8 cellular contexts compared by ENCODE assay signal in genomic region chr2:120735750-120736170, GRCh38. TPM values are rescaled to one million over a fixed set of nuclear protein-coding genes. Genes with fewer than 3 reads are reported as not detected.
DNase-seq lines count a peak whose midpoint lies in the region; ATAC-seq, FAIRE-seq and TF ChIP-seq lines count a peak whose summit lies in the region.

GLI2 (plus strand) TSS chr2:120735868; CDS start chr2:120797321, 61,453 bp downstream.

- no peak within 1 kb of the TSS for H3K4me2 ChIP-seq in OCI-LY7 (ENCODE audit: low read length)

- no peak within 1 kb of the TSS for H2AFZ ChIP-seq in OCI-LY7 (ENCODE audit: low read length)

- H3K79me2 ChIP-seq in OCI-LY7 (ENCODE audit: insufficient read depth, low read depth, low read length), result no peaks in the 10 kb centered on the region

- H3K36me3 ChIP-seq in OCI-LY7 (ENCODE audit: insufficient read depth, low read length) (no peaks in the 10 kb centered on the region), brain microvascular endothelial cell (replicated peaks) (no peaks in the 10 kb centered on the region), small intestine (ENCODE audit: control insufficient read depth in 2 of 2, insufficient read depth in 2 of 2, low read length in 2 of 2) (no peaks in the 10 kb centered on the region)

- no peaks in the 10 kb centered on the region for H3K4me1 ChIP-seq in OCI-LY7 (ENCODE audit: insufficient read depth, low read length, poor library complexity, severe bottlenecking)
- H3K4me1 ChIP-seq in small intestine (ENCODE audit: control insufficient read depth in 2 of 2, insufficient read depth in 1 of 2, low read depth in 1 of 2, low read length in 1 of 2), result no peaks in the 10 kb centered on the region

- H3K27me3 ChIP-seq in brain microvascular endothelial cell (replicated peaks), result no peaks in the 10 kb centered on the region
- peaks cover 13 to 17% of the 10 kb centered on the region in 2 donors for H3K27me3 ChIP-seq in small intestine (ENCODE audit: control insufficient read depth in 2 of 2, insufficient read depth in 2 of 2, low read length in 2 of 2)

- peak; percentile 64 for ATAC-seq in HG02759 (IDR thresholded peaks at IDR 0.05; ENCODE audit: unreplicated experiment)
- no peak for ATAC-seq in GM18511 (IDR thresholded peaks at IDR 0.05; ENCODE audit: unreplicated experiment)
- no peak for ATAC-seq in HG03045 (IDR thresholded peaks at IDR 0.05; ENCODE audit: unreplicated experiment)

- TF ChIP-seq CTCF in OCI-LY7 (conservative IDR thresholded peaks at IDR 0.05; ENCODE audit: low read length) (peak; percentile 39), brain microvascular endothelial cell (IDR thresholded peaks at IDR 0.05; ENCODE audit: low read depth, low read length, missing control alignments) (peak; percentile 60)

- DNase-seq in DMS79 (lab: John Stamatoyannopoulos, UW) (peak; percentile 53), OCI-LY7 (ENCODE audit: low spot score) (no peak), brain microvascular endothelial cell (peak; percentile 78), iPS-NIHi11 (ENCODE audit: low spot score) (peak; percentile 89), small intestine (peak; percentile 23)

- in situ Hi-C loops in brain microvascular endothelial cell (cut with HindIII; ENCODE audit: low pct_ligation_motif_present, low sequenced_read_pairs), result loop anchor here (10.0 kb wide), 1 partner anchor 49 kb away; no protein-coding TSS in a partner anchor

- no peaks in the 10 kb centered on the region for H3K9me2 ChIP-seq in OCI-LY7 (ENCODE audit: insufficient read depth, low read length)

- H3K9me3 ChIP-seq in OCI-LY7 (ENCODE audit: low read length), result no peaks in the 10 kb centered on the region
- no peaks in the 10 kb centered on the region for H3K9me3 ChIP-seq in small intestine (ENCODE audit: control insufficient read depth, low read depth)

- FAIRE-seq in small intestine (lab: Jason Lieb, UNC), result no peak

- H4K20me1 ChIP-seq in OCI-LY7 (ENCODE audit: insufficient read depth, low read length), result no peaks in the 10 kb centered on the region

- POLR2A ChIA-PET in OCI-LY7 (lab: Charles Lee), result no interaction called here

- CTCF ChIA-PET in OCI-LY7 (lab: Charles Lee; ENCODE audit: unreplicated experiment), result no interaction called here

- no TSS peak for BruUV-seq in OCI-LY7 (replicated peaks; lab: Mats Ljungman, UMichigan)

- no peak within 1 kb of the TSS for H3K4me3 ChIP-seq in OCI-LY7 (ENCODE audit: low read depth, low read length, poor library complexity, severe bottlenecking)
- peak within 1 kb of the TSS; percentile 82 for H3K4me3 ChIP-seq in brain microvascular endothelial cell (ENCODE audit: low read depth, low read length)
- peak within 1 kb of the TSS; percentile 9 to 15 for H3K4me3 ChIP-seq in small intestine (ENCODE audit: low read depth in 1 of 2, low read length in 2 of 2)

- H3K27ac ChIP-seq in OCI-LY7 (ENCODE audit: low read depth, low read length, poor library complexity, severe bottlenecking) (no peak within 1 kb of the TSS), brain microvascular endothelial cell (peak within 1 kb of the TSS; percentile 79), small intestine (ENCODE audit: low read depth in 1 of 2, low read length in 1 of 2) (peak within 1 kb of the TSS in 1 of 2 donors; percentile 32)

- WGBS in small intestine, 3 donors, result 0 to 1% (median 0%) methylated on average over 11 to 59 of the region's 59 CpGs

- intact Hi-C loops in OCI-LY7 (cut with micrococcal nuclease; ENCODE audit: unreplicated experiment), result no loop called here

RNA-seq across cellular contexts. Expression of gene GLI2, which starts in this region (rescaled TPM):
- not detected in 2 replicates for total RNA-seq in OCI-LY7 (2014; rRNA removed; shearing (Covaris generic))
- not detected in 2 replicates for total RNA-seq in OCI-LY7 (2022)
- 1 to 10 TPM in 1 of 3 donors, not detected in 2; 1.2 TPM for polyA plus RNA-seq in small intestine
